1 cellular context compared by ENCODE assay signal in the genomic region with DNA sequence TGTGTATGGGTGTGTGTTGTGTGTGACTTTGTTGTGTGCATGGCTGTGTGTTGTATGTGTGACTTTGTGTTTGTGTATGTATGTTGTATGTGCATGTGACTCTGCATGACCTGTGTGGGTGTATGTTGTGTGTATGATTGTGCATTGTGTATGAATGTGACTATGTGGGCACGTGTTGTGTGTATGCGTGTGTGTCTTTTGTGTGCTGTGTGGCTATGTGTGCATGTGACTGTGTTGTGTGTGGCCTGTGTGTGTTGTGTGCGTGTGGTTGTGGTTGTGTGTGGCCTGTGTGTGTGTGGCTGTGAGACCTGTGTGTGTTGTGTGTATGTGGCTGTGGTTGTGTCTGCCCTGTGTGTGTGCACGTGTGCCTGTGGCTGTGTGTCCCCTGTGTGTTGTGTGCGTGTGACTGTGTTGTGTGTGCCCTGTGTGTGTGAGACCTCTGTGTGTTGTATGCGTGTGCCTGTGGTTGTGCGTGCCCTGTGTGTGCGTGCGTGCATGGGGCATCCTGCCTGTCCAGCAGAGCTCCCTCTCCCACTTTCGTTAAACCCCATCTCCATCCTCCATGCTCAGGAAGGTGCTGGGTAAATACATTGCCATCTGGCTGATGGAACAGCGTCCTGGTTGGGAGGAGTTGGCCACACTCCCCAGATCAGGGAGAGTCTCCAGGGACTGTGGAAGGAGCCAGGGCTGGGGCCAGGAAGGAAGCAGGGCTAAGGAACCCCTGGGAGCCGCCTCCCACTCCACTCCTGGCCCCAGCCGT.
TF ChIP-seq lines count a peak whose summit lies in the region.

No MANE protein-coding gene starts in this region.

TF ChIP-seq in IMR-90, 13 proteins besides CTCF, POLR2A, EP300 and RAD21:
- TF ChIP-seq CHD1 (IDR thresholded peaks at IDR 0.05; ENCODE audit: low read depth, low read length) (no peak), RFX5 (IDR thresholded peaks at IDR 0.05; ENCODE audit: low read depth, low read length) (no peak), FOS (IDR thresholded peaks at IDR 0.05; ENCODE audit: low read depth, low read length) (no peak), BHLHE40 (IDR thresholded peaks at IDR 0.05; ENCODE audit: low read depth, low read length) (no peak)
- TF ChIP-seq, protein P1, sequence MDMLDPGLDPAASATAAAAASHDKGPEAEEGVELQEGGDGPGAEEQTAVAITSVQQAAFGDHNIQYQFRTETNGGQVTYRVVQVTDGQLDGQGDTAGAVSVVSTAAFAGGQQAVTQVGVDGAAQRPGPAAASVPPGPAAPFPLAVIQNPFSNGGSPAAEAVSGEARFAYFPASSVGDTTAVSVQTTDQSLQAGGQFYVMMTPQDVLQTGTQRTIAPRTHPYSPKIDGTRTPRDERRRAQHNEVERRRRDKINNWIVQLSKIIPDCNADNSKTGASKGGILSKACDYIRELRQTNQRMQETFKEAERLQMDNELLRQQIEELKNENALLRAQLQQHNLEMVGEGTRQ (IDR thresholded peaks at IDR 0.05; ENCODE audit: low read depth, low read length): no peak
TF ChIP-seq in IMR-90: peak in this region for 0.
